In the genomic region with DNA sequence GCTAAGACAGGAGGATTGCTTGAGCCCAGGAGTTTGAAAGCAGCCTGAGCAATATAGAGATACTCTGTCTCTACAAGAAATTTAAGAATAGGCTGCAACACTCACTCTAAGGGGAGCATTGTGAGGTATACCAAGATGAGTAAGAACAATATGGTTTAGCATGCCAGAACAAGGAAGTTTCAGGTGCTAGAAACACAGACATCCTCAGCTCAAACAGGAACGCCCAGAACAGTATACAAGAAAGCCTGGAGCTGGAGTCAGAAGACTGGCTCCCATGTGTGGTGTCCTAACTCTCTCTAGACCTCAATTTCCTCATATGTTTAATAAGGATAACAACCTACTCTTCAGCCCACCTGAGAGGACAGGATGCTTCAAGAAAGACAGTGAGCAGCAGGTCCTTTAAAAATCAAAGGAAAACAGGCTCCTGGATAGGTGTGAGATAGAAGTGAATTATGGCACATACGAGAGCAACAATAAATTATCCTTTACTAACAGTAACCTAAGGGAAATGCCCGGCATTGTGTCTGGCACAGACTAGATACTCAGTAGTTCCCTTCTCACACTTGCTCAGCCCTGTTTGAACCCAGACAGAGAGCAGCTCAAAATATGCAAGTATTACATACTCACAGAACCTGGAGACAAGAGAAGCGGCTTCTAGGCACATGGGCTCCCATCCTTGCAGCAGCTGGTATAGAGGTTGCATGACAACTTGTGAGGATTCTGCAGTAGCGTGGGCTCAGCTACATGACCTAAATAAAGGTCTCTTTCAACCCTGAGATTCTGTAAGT, we compare ENCODE assay signal across 9 cellular contexts. TPM values are rescaled to one million over a fixed set of nuclear protein-coding genes. Genes with fewer than 3 reads are reported as not detected.
A peak's percentile ranks its signal among the peaks of the same experiment; 100 is the strongest.
DNase-seq lines count a peak whose midpoint lies in the region; ATAC-seq and TF ChIP-seq lines count a peak whose summit lies in the region.
"Had no signal": no experiment of that assay in that cellular context is flagged by ENCODE, and none has a peak within 500 bp of the region (broad histone marks: within the 10 kb centered on the region; RNA-seq: fewer than 3 reads in every experiment).

No MANE protein-coding gene starts in this region.

- no peak overlapping the region for H3K4me3 ChIP-seq in left lung

- no peak for TF ChIP-seq CTCF in left lung (IDR thresholded peaks at IDR 0.05)
- TF ChIP-seq CTCF in progenitor cell of endocrine pancreas (IDR thresholded peaks at IDR 0.05; ENCODE audit: unreplicated experiment) = no peak

- H3K27me3 ChIP-seq in left lung = no peaks in the 10 kb centered on the region

- no peak overlapping the region for H3K27ac Mint-ChIP-seq in progenitor cell of endocrine pancreas

- H3K36me3 ChIP-seq in left lung = no peaks in the 10 kb centered on the region

- peaks cover 28% of the 10 kb centered on the region for H3K4me1 Mint-ChIP-seq in progenitor cell of endocrine pancreas (ENCODE audit: low read depth)

- no peak for DNase-seq in left lung
- no peak for DNase-seq in NCI-H1694 (lab: John Stamatoyannopoulos, UW)
- DNase-seq in progenitor cell of endocrine pancreas (ENCODE audit: low spot score, unreplicated experiment) = no peak
- DNase-seq in ACHN = no peak

- H3K4me1 ChIP-seq in left lung = peaks cover 3 to 25% of the 10 kb centered on the region in 2 donors

- H3K9me3 ChIP-seq in left lung = no peaks in the 10 kb centered on the region

- ATAC-seq in GM18520 (IDR thresholded peaks at IDR 0.05; ENCODE audit: unreplicated experiment) = peak; percentile 84
- ATAC-seq in GM21576 (IDR thresholded peaks at IDR 0.05; ENCODE audit: unreplicated experiment) = peak; percentile 86
- ATAC-seq in HG03575 (IDR thresholded peaks at IDR 0.05; ENCODE audit: extremely low read depth, insufficient number of reproducible peaks, low FRiP score, unreplicated experiment) = peak; percentile 67
- peak; percentile 20 for ATAC-seq in left lung
- no peak for ATAC-seq in HG02970 (IDR thresholded peaks at IDR 0.05; ENCODE audit: low FRiP score, unreplicated experiment)
- ATAC-seq: Panc1 had no signal

- in situ Hi-C loops in ACHN (cut with HindIII; ENCODE audit: low pct_ligation_motif_present, low pct_unique_long_range_greater_than_20kb, low sequenced_read_pairs) = no loop called here

- peaks cover 3% of the 10 kb centered on the region for H3K27me3 Mint-ChIP-seq in progenitor cell of endocrine pancreas

- no peak overlapping the region for H3K4me3 Mint-ChIP-seq in progenitor cell of endocrine pancreas (ENCODE audit: low read depth)

- H3K27ac ChIP-seq in left lung = no peak overlapping the region

- no peaks in the 10 kb centered on the region for H3K36me3 Mint-ChIP-seq in progenitor cell of endocrine pancreas (ENCODE audit: insufficient read depth)

- no peaks in the 10 kb centered on the region for H3K9me3 Mint-ChIP-seq in progenitor cell of endocrine pancreas (ENCODE audit: low read depth)

- intact Hi-C loops in left lung (cut with DNase I) = no loop called here

RNA-seq across cellular contexts. Expression of a gene that starts 45.4 kb away (rescaled TPM):
- total RNA-seq in left lung (10 to 100 TPM; 27.6 to 29.8 TPM), progenitor cell of endocrine pancreas (75.4 and 76.9 TPM in 2 replicates)
